1 cellular context compared by ENCODE assay signal in the genomic region with DNA sequence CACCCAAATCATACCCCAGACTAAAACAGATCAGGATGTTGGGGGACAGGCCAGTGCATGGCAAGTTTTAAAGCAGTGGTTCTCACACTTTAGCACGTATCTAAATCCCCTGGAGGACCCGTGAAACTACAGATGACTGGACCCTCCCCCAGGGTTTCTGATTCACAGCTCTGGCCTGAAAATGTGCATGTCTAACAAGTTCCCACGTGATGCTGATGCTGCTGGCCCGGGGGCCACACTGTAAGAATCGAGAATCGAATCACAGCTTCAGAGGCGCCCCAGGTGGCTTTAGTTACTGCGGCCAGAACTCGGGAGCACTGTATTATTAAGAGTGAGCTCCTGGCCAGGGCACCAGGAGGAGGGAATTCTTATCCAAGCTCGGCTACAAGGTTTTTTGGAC.
TF ChIP-seq lines count a peak whose summit lies in the region.

No MANE protein-coding gene starts in this region.

TF ChIP-seq in SK-N-SH, 30 proteins besides CTCF, POLR2A, EP300 and RAD21 (continued from another document):
- TF ChIP-seq, protein P1, sequence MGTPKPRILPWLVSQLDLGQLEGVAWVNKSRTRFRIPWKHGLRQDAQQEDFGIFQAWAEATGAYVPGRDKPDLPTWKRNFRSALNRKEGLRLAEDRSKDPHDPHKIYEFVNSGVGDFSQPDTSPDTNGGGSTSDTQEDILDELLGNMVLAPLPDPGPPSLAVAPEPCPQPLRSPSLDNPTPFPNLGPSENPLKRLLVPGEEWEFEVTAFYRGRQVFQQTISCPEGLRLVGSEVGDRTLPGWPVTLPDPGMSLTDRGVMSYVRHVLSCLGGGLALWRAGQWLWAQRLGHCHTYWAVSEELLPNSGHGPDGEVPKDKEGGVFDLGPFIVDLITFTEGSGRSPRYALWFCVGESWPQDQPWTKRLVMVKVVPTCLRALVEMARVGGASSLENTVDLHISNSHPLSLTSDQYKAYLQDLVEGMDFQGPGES (IDR thresholded peaks at IDR 0.05; ENCODE audit: low read depth, low read length), result no peak
- TF ChIP-seq CHD2 (IDR thresholded peaks at IDR 0.05; ENCODE audit: low read length, partially characterized antibody), result no peak
